Comparison of ENCODE assay signal across 8 cellular contexts in the genomic region with DNA sequence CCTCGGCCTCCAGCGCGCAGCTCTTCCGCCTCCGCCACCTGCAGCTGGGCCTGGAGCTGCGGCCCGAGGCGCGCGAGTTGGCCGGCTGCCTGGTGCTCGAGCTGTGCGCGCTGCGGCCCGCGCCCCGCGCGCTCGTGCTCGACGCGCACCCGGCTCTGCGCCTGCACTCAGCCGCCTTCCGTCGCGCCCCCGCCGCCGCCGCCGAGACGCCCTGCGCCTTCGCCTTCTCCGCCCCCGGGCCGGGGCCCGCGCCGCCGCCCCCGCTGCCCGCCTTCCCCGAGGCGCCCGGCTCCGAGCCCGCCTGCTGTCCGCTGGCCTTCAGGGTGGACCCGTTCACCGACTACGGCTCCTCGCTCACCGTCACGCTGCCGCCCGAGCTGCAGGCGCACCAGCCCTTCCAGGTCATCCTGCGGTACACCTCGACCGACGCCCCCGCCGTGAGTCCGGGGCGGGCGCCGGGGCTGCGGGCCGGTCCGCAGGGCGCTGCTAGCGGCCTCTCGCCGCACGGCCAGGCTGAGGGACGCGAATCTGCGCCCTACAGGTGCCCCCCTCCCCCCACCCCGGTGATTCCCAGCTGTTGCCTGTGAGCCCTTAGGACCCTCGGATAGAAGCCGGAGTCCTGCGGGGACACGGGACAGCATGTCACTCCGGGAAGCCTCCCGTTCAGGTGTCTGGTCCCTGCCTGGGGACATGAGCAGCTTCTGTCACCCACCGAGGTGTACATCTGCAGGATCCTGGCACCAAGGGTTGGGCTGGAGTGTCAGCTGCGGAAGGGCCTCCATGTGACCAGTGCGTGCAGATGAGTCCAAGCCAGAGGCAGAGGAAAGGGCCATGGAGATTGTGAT. TPM values are rescaled to one million over a fixed set of nuclear protein-coding genes. Genes with fewer than 3 reads are reported as not detected.
A peak's percentile ranks its signal among the peaks of the same experiment; 100 is the strongest.
DNase-seq lines count a peak whose midpoint lies in the region; TF ChIP-seq lines count a peak whose summit lies in the region.

No MANE protein-coding gene starts in this region.

- no peaks in the 10 kb centered on the region for H3K27me3 ChIP-seq in esophagus (ENCODE audit: control insufficient read depth in 1 of 2, insufficient read depth in 2 of 2, low read length in 2 of 2)
- H3K27me3 ChIP-seq in thymus (ENCODE audit: control insufficient read depth, insufficient read depth): no peaks in the 10 kb centered on the region

- H3K4me1 ChIP-seq in HEK293 (ENCODE audit: control insufficient read depth, insufficient read depth, low read length) (peaks cover 4% of the 10 kb centered on the region), esophagus (ENCODE audit: control insufficient read depth in 2 of 2, insufficient read depth in 2 of 2, low read length in 1 of 2) (peaks cover 32 to 52% of the 10 kb centered on the region in 2 donors), thymus (ENCODE audit: control insufficient read depth, insufficient read depth, low read length) (peaks cover 47% of the 10 kb centered on the region)

- H3K4me3 ChIP-seq in HEK293 (ENCODE audit: low read depth, low read length) (peak overlapping the region; percentile 51), esophagus (ENCODE audit: low read depth in 1 of 2, low read length in 2 of 2) (peak overlapping the region; percentile 80 to 87), thymus (ENCODE audit: low read length) (peak overlapping the region; percentile 81)

- DNase-seq in DMS79 treated with DMSO at 0.1 percent for 48 hours (lab: John Stamatoyannopoulos, UW) (peak; percentile 57), DMS79 (lab: John Stamatoyannopoulos, UW) (no peak), NCI-H2196 (lab: John Stamatoyannopoulos, UW; ENCODE audit: unreplicated experiment) (peak; percentile 83), mucosa of gallbladder (ENCODE audit: low spot score) (peak; percentile 72)
- peak; percentile 68 for DNase-seq in activated T-cell treated with anti-CD3 and anti-CD28 coated beads, Interleukin-2, amount 50 U/mL, for 1 hour

- peaks cover 0 to 6% of the 10 kb centered on the region in 2 experiments; a peak in 1 of 3 replicates for H3K36me3 ChIP-seq in HEK293 (ENCODE audit: control insufficient read depth in 2 of 2, insufficient read depth in 1 of 2, low read length in 2 of 2)
- H3K36me3 ChIP-seq in esophagus (ENCODE audit: control insufficient read depth in 2 of 2, insufficient read depth in 2 of 2, low read length in 1 of 2): peaks cover 0 to 18% of the 10 kb centered on the region in 2 donors
- H3K36me3 ChIP-seq in thymus (ENCODE audit: control insufficient read depth, insufficient read depth): peaks cover 15% of the 10 kb centered on the region

- H3K27ac ChIP-seq in HEK293 (ENCODE audit: extremely low read depth, low read depth, low read length): peak overlapping the region; percentile 77; the same call in 1 of the 2 replicates
- H3K27ac ChIP-seq in esophagus (ENCODE audit: low read depth in 2 of 2, low read length in 1 of 2): peak overlapping the region; percentile 92 to 96
- peak overlapping the region; percentile 89 for H3K27ac ChIP-seq in thymus (ENCODE audit: low read depth)

- CTCF ChIA-PET in HEK293 (lab: Yijun Ruan, JAX): interaction anchor here (0.6 to 1.1 kb wide), 6 partner anchors 11 to 50 kb away, joined by 3 to 7 read pairs (median 4); a partner anchor contains a TSS

- WGBS in esophagus, 2 donors: 1% methylated on average over 62 to 93 of the region's 93 CpGs
- 2% methylated on average over 93 of the region's 93 CpGs for WGBS in thymus

- H3K9me3 ChIP-seq in HEK293 (ENCODE audit: control insufficient read depth, insufficient read depth, low read depth, low read length) (no peaks in the 10 kb centered on the region), esophagus (ENCODE audit: control insufficient read depth in 2 of 2, insufficient read depth in 1 of 2, low read depth in 1 of 2, low read length in 1 of 2) (no peaks in the 10 kb centered on the region), thymus (ENCODE audit: control insufficient read depth) (no peaks in the 10 kb centered on the region)

- TF ChIP-seq CTCF in HEK293 (tag by site-specific recombination; IDR thresholded peaks at IDR 0.05): no peak

- POLR2A ChIA-PET in HEK293 (lab: Yijun Ruan, JAX): interaction anchor here (0.6 to 1.3 kb wide), 4 partner anchors 9 to 27 kb away, joined by 3 to 7 read pairs (median 4); no protein-coding TSS in a partner anchor

TF ChIP-seq in HEK293, 187 proteins besides CTCF, POLR2A, EP300 and RAD21 (continues in another document):
- TF ChIP-seq ZIC2 (tag by site-specific recombination; IDR thresholded peaks at IDR 0.05): peak; percentile 16; the same call in 1 of the 2 replicates
- no peak for TF ChIP-seq ZNF791 (tag by site-specific recombination; IDR thresholded peaks at IDR 0.05)
- TF ChIP-seq, protein P1, sequence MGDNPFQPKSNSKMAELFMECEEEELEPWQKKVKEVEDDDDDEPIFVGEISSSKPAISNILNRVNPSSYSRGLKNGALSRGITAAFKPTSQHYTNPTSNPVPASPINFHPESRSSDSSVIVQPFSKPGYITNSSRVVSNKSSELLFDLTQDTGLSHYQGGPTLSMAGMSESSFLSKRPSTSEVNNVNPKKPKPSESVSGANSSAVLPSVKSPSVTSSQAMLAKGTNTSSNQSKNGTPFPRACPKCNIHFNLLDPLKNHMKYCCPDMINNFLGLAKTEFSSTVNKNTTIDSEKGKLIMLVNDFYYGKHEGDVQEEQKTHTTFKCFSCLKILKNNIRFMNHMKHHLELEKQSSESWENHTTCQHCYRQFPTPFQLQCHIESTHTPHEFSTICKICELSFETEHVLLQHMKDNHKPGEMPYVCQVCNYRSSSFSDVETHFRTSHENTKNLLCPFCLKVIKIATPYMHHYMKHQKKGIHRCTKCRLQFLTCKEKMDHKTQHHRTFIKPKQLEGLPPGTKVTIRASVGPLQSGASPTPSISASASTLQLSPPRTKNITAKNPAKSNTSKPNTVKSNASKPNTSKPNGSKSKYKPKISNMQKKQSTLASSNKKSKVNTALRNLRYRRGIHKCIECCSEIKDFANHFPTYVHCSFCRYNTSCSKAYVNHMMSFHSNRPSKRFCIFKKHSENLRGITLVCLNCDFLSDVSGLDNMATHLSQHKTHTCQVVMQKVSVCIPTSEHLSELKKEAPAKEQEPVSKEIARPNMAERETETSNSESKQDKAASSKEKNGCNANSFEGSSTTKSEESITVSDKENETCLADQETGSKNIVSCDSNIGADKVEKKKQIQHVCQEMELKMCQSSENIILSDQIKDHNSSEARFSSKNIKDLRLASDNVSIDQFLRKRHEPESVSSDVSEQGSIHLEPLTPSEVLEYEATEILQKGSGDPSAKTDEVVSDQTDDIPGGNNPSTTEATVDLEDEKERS (tag by site-specific recombination; IDR thresholded peaks at IDR 0.05): no peak
- TF ChIP-seq, protein P2, sequence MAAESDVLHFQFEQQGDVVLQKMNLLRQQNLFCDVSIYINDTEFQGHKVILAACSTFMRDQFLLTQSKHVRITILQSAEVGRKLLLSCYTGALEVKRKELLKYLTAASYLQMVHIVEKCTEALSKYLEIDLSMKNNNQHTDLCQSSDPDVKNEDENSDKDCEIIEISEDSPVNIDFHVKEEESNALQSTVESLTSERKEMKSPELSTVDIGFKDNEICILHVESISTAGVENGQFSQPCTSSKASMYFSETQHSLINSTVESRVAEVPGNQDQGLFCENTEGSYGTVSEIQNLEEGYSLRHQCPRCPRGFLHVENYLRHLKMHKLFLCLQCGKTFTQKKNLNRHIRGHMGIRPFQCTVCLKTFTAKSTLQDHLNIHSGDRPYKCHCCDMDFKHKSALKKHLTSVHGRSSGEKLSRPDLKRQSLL (tag by site-specific recombination; IDR thresholded peaks at IDR 0.05): no peak
- no peak for TF ChIP-seq ZBTB17 (tag by site-specific recombination; IDR thresholded peaks at IDR 0.05)
- no peak for TF ChIP-seq ZBTB1 (tag by site-specific recombination; IDR thresholded peaks at IDR 0.05)
- no peak for TF ChIP-seq ZNF112 (tag by site-specific recombination; IDR thresholded peaks at IDR 0.05)
- no peak for TF ChIP-seq YY1 (tag by site-specific recombination; IDR thresholded peaks at IDR 0.05)
- TF ChIP-seq GLIS1 (tag by site-specific recombination; IDR thresholded peaks at IDR 0.05): no peak
- TF ChIP-seq ZFP3 (tag by site-specific recombination; IDR thresholded peaks at IDR 0.05; ENCODE audit: low read depth): no peak
- TF ChIP-seq ZBTB20 (tag by site-specific recombination; IDR thresholded peaks at IDR 0.05): peak; percentile 58; the same call in 1 of the 2 replicates
- TF ChIP-seq, protein P3, sequence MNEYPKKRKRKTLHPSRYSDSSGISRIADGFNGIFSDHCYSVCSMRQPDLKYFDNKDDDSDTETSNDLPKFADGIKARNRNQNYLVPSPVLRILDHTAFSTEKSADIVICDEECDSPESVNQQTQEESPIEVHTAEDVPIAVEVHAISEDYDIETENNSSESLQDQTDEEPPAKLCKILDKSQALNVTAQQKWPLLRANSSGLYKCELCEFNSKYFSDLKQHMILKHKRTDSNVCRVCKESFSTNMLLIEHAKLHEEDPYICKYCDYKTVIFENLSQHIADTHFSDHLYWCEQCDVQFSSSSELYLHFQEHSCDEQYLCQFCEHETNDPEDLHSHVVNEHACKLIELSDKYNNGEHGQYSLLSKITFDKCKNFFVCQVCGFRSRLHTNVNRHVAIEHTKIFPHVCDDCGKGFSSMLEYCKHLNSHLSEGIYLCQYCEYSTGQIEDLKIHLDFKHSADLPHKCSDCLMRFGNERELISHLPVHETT (tag by site-specific recombination; IDR thresholded peaks at IDR 0.05): no peak
- TF ChIP-seq SCRT2 (tag by site-specific recombination; IDR thresholded peaks at IDR 0.05): peak; percentile 83
- TF ChIP-seq ZNF544 (tag by site-specific recombination; IDR thresholded peaks at IDR 0.05): no peak
- TF ChIP-seq ZNF23 (tag by site-specific recombination; IDR thresholded peaks at IDR 0.05; ENCODE audit: borderline replicate concordance): no peak
- TF ChIP-seq ZNF621 (tag by site-specific recombination; IDR thresholded peaks at IDR 0.05): no peak
- no peak for TF ChIP-seq SP2 (tag by site-specific recombination; IDR thresholded peaks at IDR 0.05)
- TF ChIP-seq KLF16 (tag by site-specific recombination; IDR thresholded peaks at IDR 0.05): no peak
- TF ChIP-seq ZNF404 (tag by site-specific recombination; IDR thresholded peaks at IDR 0.05): no peak

RNA-seq across cellular contexts. Expression of a gene that starts 0.6 kb away (rescaled TPM):
- polyA plus RNA-seq in esophagus: 100 to 1,000 TPM in 1 of 2 donors, 10 to 100 TPM in 1; 65.9 to 160 TPM
- total RNA-seq in mucosa of gallbladder: 91.8 TPM
- 109 TPM for polyA plus RNA-seq in thymus

RNA-seq across cellular contexts. Expression of a gene that starts 8.7 kb away (rescaled TPM):
- 1 to 10 TPM; 3.5 to 3.8 TPM for polyA plus RNA-seq in esophagus
- 4.0 TPM for total RNA-seq in mucosa of gallbladder
- polyA plus RNA-seq in thymus: 9.0 TPM

RNA-seq across cellular contexts. Expression of a gene that starts 11.1 kb away (rescaled TPM):
- polyA plus RNA-seq in esophagus (10 to 100 TPM in 1 of 2 donors, 1 to 10 TPM in 1; 4.8 to 16.2 TPM), thymus (10.3 TPM)
- total RNA-seq in mucosa of gallbladder: 25.6 TPM

RNA-seq across cellular contexts. Expression of a gene that starts 17.6 kb away (rescaled TPM):
- polyA plus RNA-seq in esophagus: 10 to 100 TPM; 17.5 to 28.4 TPM
- 56.1 TPM for total RNA-seq in mucosa of gallbladder
- polyA plus RNA-seq in thymus: 67.0 TPM

RNA-seq across cellular contexts. Expression of a gene that starts 56.4 kb away (rescaled TPM):
- 1 to 10 TPM; 2.1 to 3.1 TPM for polyA plus RNA-seq in esophagus
- 71.2 TPM for total RNA-seq in mucosa of gallbladder
- 21.8 TPM for polyA plus RNA-seq in thymus
